In the genomic region with DNA sequence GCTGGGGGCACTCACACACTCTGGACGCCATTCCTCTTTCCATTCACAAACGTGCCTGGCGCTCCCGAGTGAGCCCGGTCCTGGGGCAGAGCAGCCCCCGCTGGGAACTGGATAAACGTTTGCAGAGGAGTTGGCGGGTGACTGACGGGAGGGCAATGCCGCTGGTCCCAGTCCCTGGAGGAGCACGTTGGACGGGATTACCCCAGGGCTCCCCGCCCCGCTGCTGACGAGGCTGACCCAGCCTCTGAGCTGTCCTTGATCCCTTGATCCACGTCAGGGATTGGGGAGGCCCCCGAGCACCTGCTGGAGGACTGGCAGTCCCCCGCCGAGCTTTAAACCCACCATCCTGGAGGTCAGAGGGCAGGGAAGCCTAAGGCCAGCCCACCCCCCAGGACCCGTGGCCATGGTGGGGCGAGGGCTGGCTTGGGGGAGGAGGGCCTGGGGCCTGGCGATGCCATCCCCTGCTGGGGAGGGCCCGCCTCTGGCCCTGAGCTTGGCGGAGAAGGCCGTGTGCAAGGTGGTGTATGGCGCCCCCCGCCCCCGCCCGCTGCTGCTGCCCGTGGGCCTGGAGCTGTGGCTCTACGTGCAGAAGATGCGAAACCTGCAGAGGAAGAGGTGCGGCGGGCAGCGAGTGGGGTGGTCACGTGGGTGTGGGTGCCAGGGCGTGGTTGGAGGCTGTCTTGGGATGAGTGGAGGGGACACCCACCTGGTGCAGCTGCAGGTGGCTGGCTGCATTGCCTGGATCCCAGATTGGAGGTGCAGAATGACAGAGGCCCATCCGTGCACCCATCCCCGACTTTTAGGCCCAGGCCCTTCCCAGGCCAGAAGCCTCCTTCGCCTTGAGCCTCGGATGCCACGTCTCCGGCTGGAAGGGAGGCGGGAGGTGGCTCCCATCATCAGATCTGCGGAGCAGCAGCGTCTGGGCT, we compare ENCODE assay signal across 23 cellular contexts. TPM values are rescaled to one million over a fixed set of nuclear protein-coding genes. Genes with fewer than 3 reads are reported as not detected.
"Had no signal": no experiment of that assay in that cellular context is flagged by ENCODE, and none has a peak within 500 bp of the region (broad histone marks: within the 10 kb centered on the region; RNA-seq: fewer than 3 reads in every experiment).

No MANE protein-coding gene starts in this region.

- DNase-seq: activated CD4-positive, alpha-beta T cell treated with anti-CD3 and anti-CD28 coated beads, Interleukin-2, amount 10 ng/mL, durations not matched to agents 7 days and 5 days; activated effector memory CD4-positive, alpha-beta T cell treated with anti-CD3 and anti-CD28 coated beads, Interleukin-2, amount 50 U/mL, for 16 hours; activated T-cell treated with anti-CD3 and anti-CD28 coated beads, Interleukin-2, amount 50 U/mL, for 72 hours; adrenal gland; cerebellar nuclear complex; cortex of kidney; effector CD4-positive, alpha-beta T cell; gastrocnemius medialis; head of caudate nucleus; mucosa of descending colon; naive B cell; stimulated activated naive B cell treated with anti-CD40 and anti-IgM and Interleukin-4, amounts not matched to agents 10 μg/mL and 1 μg/mL and 100 μg/mL, for 72 hours; T1000 had no signal

- H3K36me3 Mint-ChIP-seq: activated naive CD4-positive, alpha-beta T cell treated with anti-CD3 and anti-CD28 coated beads, Interleukin-2, amount 50 U/mL, for 24 hours; memory B cell; naive B cell; stimulated activated naive B cell treated with anti-CD40 and anti-IgM and Interleukin-4, amounts not matched to agents 10 μg/mL and 1 μg/mL and 100 μg/mL, for 72 hours had no signal

- H3K27me3 Mint-ChIP-seq: activated CD4-positive, alpha-beta T cell treated with anti-CD3 and anti-CD28 coated beads, Interleukin-2, amount 10 ng/mL, durations not matched to agents 7 days and 5 days; activated naive CD4-positive, alpha-beta T cell treated with anti-CD3 and anti-CD28 coated beads, Interleukin-2, amount 50 U/mL, for 24 hours had no signal

- H3K27ac Mint-ChIP-seq: activated CD4-positive, alpha-beta T cell treated with anti-CD3 and anti-CD28 coated beads, Interleukin-2, amount 10 ng/mL, durations not matched to agents 7 days and 5 days; activated naive CD4-positive, alpha-beta T cell treated with anti-CD3 and anti-CD28 coated beads, Interleukin-2, amount 50 U/mL, for 24 hours; activated T-cell treated with anti-CD3 and anti-CD28 coated beads, Interleukin-2, amount 50 U/mL, for 72 hours; memory B cell; stimulated activated naive B cell treated with anti-CD40 and anti-IgM and Interleukin-4, amounts not matched to agents 10 μg/mL and 1 μg/mL and 100 μg/mL, for 72 hours had no signal

- H3K4me3 ChIP-seq: adrenal gland, gastrocnemius medialis, mucosa of descending colon, pancreas had no signal

- ATAC-seq: activated CD4-positive, CD25-positive, alpha-beta regulatory T cell treated with anti-CD3 and anti-CD28 coated beads, Interleukin-2, amount 50 U/mL, for 24 hours; activated T-cell treated with anti-CD3 and anti-CD28 coated beads, Interleukin-2, amount 50 U/mL, for 72 hours; esophagus mucosa; gastrocnemius medialis; mucosa of descending colon; pancreas; stimulated activated naive B cell treated with anti-CD40 and anti-IgM and Interleukin-4, amounts not matched to agents 10 μg/mL and 1 μg/mL and 100 μg/mL, for 72 hours had no signal

- H3K4me3 Mint-ChIP-seq: activated CD4-positive, alpha-beta T cell treated with anti-CD3 and anti-CD28 coated beads, Interleukin-2, amount 10 ng/mL, durations not matched to agents 7 days and 5 days; activated naive CD4-positive, alpha-beta T cell treated with anti-CD3 and anti-CD28 coated beads, Interleukin-2, amount 50 U/mL, for 24 hours; activated T-cell treated with anti-CD3 and anti-CD28 coated beads, Interleukin-2, amount 50 U/mL, for 72 hours; memory B cell; naive B cell; stimulated activated naive B cell treated with anti-CD40 and anti-IgM and Interleukin-4, amounts not matched to agents 10 μg/mL and 1 μg/mL and 100 μg/mL, for 72 hours had no signal

- H3K36me3 ChIP-seq: adrenal gland, gastrocnemius medialis, pancreas had no signal

- FAIRE-seq: bronchial epithelial cell, pancreas had no signal

- H3K9me3 Mint-ChIP-seq: activated CD4-positive, alpha-beta T cell treated with anti-CD3 and anti-CD28 coated beads, Interleukin-2, amount 10 ng/mL, durations not matched to agents 7 days and 5 days; activated naive CD4-positive, alpha-beta T cell treated with anti-CD3 and anti-CD28 coated beads, Interleukin-2, amount 50 U/mL, for 24 hours; activated T-cell treated with anti-CD3 and anti-CD28 coated beads, Interleukin-2, amount 50 U/mL, for 72 hours; memory B cell; naive B cell; stimulated activated naive B cell treated with anti-CD40 and anti-IgM and Interleukin-4, amounts not matched to agents 10 μg/mL and 1 μg/mL and 100 μg/mL, for 72 hours had no signal

- H3K27ac ChIP-seq: adrenal gland, gastrocnemius medialis, pancreas had no signal

- H3K27me3 ChIP-seq: adrenal gland, pancreas had no signal

- H3K9me3 ChIP-seq: adrenal gland, gastrocnemius medialis, mucosa of descending colon, pancreas had no signal

RNA-seq across cellular contexts. Expression of a gene that starts 27.9 kb away (rescaled TPM):
- total RNA-seq: activated CD4-positive, alpha-beta T cell treated with anti-CD3 and anti-CD28 coated beads, Interleukin-2, amount 10 ng/mL, durations not matched to agents 7 days and 5 days; activated CD8-positive, alpha-beta memory T cell treated with anti-CD3 and anti-CD28 coated beads for 36 hours; activated T-cell treated with anti-CD3 and anti-CD28 coated beads, Interleukin-2, amount 50 U/mL, for 72 hours; bronchial epithelial cell; esophagus mucosa; gastrocnemius medialis; pulmonary artery endothelial cell; T-helper 1 cell treated with Interleukin-12 subunit alpha and Interleukin-12 subunit beta and Interleukin-4 antibody, amounts not matched to agents 30 ng/mL and 1 ng/mL, for 36 hours had no signal
- polyA plus RNA-seq: liver had no signal
